Comparison of ENCODE assay signal across 8 cellular contexts in genomic region chr16:14302031-14302398, GRCh38.
DNase-seq lines count a peak whose midpoint lies in the region; ATAC-seq and TF ChIP-seq lines count a peak whose summit lies in the region.

No MANE protein-coding gene starts in this region.

- no peak overlapping the region for H3K27ac ChIP-seq in SK-N-MC
- peak overlapping the region in 1 of 2 donors; percentile 28 for H3K27ac ChIP-seq in aorta (ENCODE audit: low read depth in 1 of 2, low read length in 2 of 2)

- intact Hi-C loops in mucosa of descending colon (cut with DNase I, micrococcal nuclease): loop anchor here in 1 of 2 donors (5.0 kb wide), 1 partner anchor 225 kb away; no protein-coding TSS in a partner anchor
- intact Hi-C loops in aorta (cut with DNase I): no loop called here

- no peak for TF ChIP-seq CTCF in mucosa of descending colon (IDR thresholded peaks at IDR 0.05)

- H3K27me3 ChIP-seq in aorta (ENCODE audit: control insufficient read depth in 1 of 2, insufficient read depth in 2 of 2, low read length in 1 of 2): no peaks in the 10 kb centered on the region

- H3K9ac ChIP-seq in SK-N-MC (ENCODE audit: insufficient read length): peak overlapping the region; percentile 53

- peak; percentile 77 for DNase-seq in Daoy (ENCODE audit: low read depth)
- DNase-seq in SK-N-MC (ENCODE audit: low read depth, low spot score): no peak
- DNase-seq in epidermal melanocyte (ENCODE audit: insufficient read length, low spot score): peak; percentile 65
- DNase-seq in mucosa of descending colon: peak; percentile 41 to 74 (median 61)
- DNase-seq in aorta: peak; percentile 72 to 86
- no peak for DNase-seq in cerebellar nuclear complex (lab: John Stamatoyannopoulos, UW)

- H3K36me3 ChIP-seq in SK-N-MC (ENCODE audit: insufficient read depth, low read length) (no peaks in the 10 kb centered on the region), mucosa of descending colon (ENCODE audit: low read depth) (no peaks in the 10 kb centered on the region), aorta (ENCODE audit: control insufficient read depth in 1 of 2, insufficient read depth in 2 of 2, low read length in 1 of 2) (no peaks in the 10 kb centered on the region)

- ATAC-seq in GM19438 (IDR thresholded peaks at IDR 0.05; ENCODE audit: low read depth, unreplicated experiment) (peak; percentile 54), HG03520 (IDR thresholded peaks at IDR 0.05; ENCODE audit: unreplicated experiment) (peak; percentile 73), mucosa of descending colon (peak; percentile 87), aorta (ENCODE audit: low FRiP score) (peak; percentile 82)

- H3K4me3 ChIP-seq in SK-N-MC: peak overlapping the region; percentile 83
- peak overlapping the region; percentile 36 for H3K4me3 ChIP-seq in mucosa of descending colon
- H3K4me3 ChIP-seq in aorta (ENCODE audit: low read length in 2 of 2): peak overlapping the region; percentile 97 to 100

- WGBS in aorta, 2 donors: 0 to 1% methylated on average over 12 to 37 of the region's 37 CpGs

- H3K9me3 ChIP-seq in SK-N-MC (ENCODE audit: low read depth, low read length) (no peaks in the 10 kb centered on the region), mucosa of descending colon (no peaks in the 10 kb centered on the region), aorta (ENCODE audit: control insufficient read depth, low read length) (no peaks in the 10 kb centered on the region)

- H3K4me1 ChIP-seq in mucosa of descending colon (ENCODE audit: low read depth): peaks cover 4% of the 10 kb centered on the region
- peaks cover 0 to 1% of the 10 kb centered on the region in 2 donors for H3K4me1 ChIP-seq in aorta (ENCODE audit: control insufficient read depth in 1 of 2, insufficient read depth in 2 of 2, low read length in 2 of 2)

Comparison
In these comparisons a context has a peak if more than half of its experiments do, and no peak if none do; other contexts are left out.
1. DNase-seq: peak in Daoy (single experiment), epidermal melanocyte (single experiment), mucosa of descending colon (3 of 3) and aorta (2 of 2); none in SK-N-MC (single experiment) and cerebellar nuclear complex (0 of 2).
2. H3K4me3 ChIP-seq: peak in every context shown above with its lines; median percentile 98 in aorta; 83 in SK-N-MC; 36 in mucosa of descending colon.
3. Peak in every context shown above with its lines, with median percentiles within 50 percentile points of each other: ATAC-seq.